ENCODE assay signal across 19 cellular contexts in genomic region chr4:148240241-148240640, GRCh38.
DNase-seq lines count a peak whose midpoint lies in the region; ATAC-seq lines count a peak whose summit lies in the region.
"Had no signal": no experiment of that assay in that cellular context is flagged by ENCODE, and none has a peak within 500 bp of the region (broad histone marks: within the 10 kb centered on the region; RNA-seq: fewer than 3 reads in every experiment).

No MANE protein-coding gene starts in this region.

- no peaks in the 10 kb centered on the region for H3K27me3 ChIP-seq in trophoblast cell (ENCODE audit: insufficient read depth, low read length)

- H3K79me2 ChIP-seq in trophoblast cell (ENCODE audit: control insufficient read depth, insufficient read depth, low read length, poor library complexity): no peaks in the 10 kb centered on the region

- ATAC-seq in activated CD4-positive, CD25-positive, alpha-beta regulatory T cell treated with anti-CD3 and anti-CD28 coated beads, Interleukin-2, amount 50 U/mL, for 24 hours: no peak
- ATAC-seq in HG03520 (IDR thresholded peaks at IDR 0.05; ENCODE audit: unreplicated experiment): no peak
- ATAC-seq: A549, GM12878 had no signal

- no peaks in the 10 kb centered on the region for H3K9me3 ChIP-seq in trophoblast cell (ENCODE audit: insufficient read depth, low read depth, low read length)
- H3K9me3 ChIP-seq: A549, HAP-1 had no signal

- no peak overlapping the region for H2BK5ac ChIP-seq in trophoblast cell (ENCODE audit: low read depth, low read length, poor library complexity)

- no peak overlapping the region for H4K12ac ChIP-seq in trophoblast cell (ENCODE audit: low read depth, low read length)

- WGBS in trophoblast cell (ENCODE audit: extremely low coverage, insufficient coverage, insufficient read length): no CpG with 5 or more reads among the region's 4 CpGs

- H3K9ac ChIP-seq in trophoblast cell (ENCODE audit: low read length): no peak overlapping the region

- no peak overlapping the region for H2AFZ ChIP-seq in trophoblast cell (ENCODE audit: insufficient read depth, low read length, poor library complexity)

- no peak overlapping the region for H3K4me2 ChIP-seq in trophoblast cell (ENCODE audit: low read length)
- H3K4me2 ChIP-seq: A549 had no signal

- H3K79me1 ChIP-seq in trophoblast cell (ENCODE audit: low read length): no peaks in the 10 kb centered on the region

- H3K4me3 ChIP-seq in trophoblast cell (ENCODE audit: low read depth, low read length): no peak overlapping the region
- H3K4me3 ChIP-seq: A549, GM12878, HAP-1 had no signal

- H3K4ac ChIP-seq in trophoblast cell (ENCODE audit: low read depth, low read length): no peak overlapping the region

- no peak overlapping the region for H3K14ac ChIP-seq in trophoblast cell (ENCODE audit: low read length)

- H3K4me1 ChIP-seq in trophoblast cell (ENCODE audit: control insufficient read depth in 1 of 2, insufficient read depth in 2 of 2, low read length in 2 of 2): no peaks in the 10 kb centered on the region
- H3K4me1 ChIP-seq: A549, HAP-1 had no signal

- no peak overlapping the region for H2BK120ac ChIP-seq in trophoblast cell (ENCODE audit: insufficient read depth, low read length, poor library complexity)

- no peak overlapping the region for H3K23ac ChIP-seq in trophoblast cell (ENCODE audit: low read length)

- H3K27ac ChIP-seq in trophoblast cell (ENCODE audit: low read depth, low read length): no peak overlapping the region
- H3K27ac ChIP-seq: A549 had no signal

- no peaks in the 10 kb centered on the region for H3K36me3 ChIP-seq in trophoblast cell (ENCODE audit: control insufficient read depth in 1 of 2, insufficient read depth in 2 of 2, low read length in 2 of 2)
- H3K36me3 ChIP-seq: HAP-1 had no signal

- no peak overlapping the region for H2BK12ac ChIP-seq in trophoblast cell (ENCODE audit: low read length)

- H3K18ac ChIP-seq in trophoblast cell (ENCODE audit: low read length): no peak overlapping the region

- no peak overlapping the region for H4K91ac ChIP-seq in trophoblast cell (ENCODE audit: low read depth, low read length)

- no peak overlapping the region for H2AK5ac ChIP-seq in trophoblast cell (ENCODE audit: low read length)

- peak; percentile 8 for DNase-seq in GM03348 (ENCODE audit: low spot score)
- DNase-seq in iris pigment epithelial cell (ENCODE audit: low read depth): peak; percentile 1
- peak; percentile 27 to 61 for DNase-seq in trophoblast cell
- DNase-seq in activated naive CD4-positive, alpha-beta T cell (lab: John Stamatoyannopoulos, UW): no peak
- no peak for DNase-seq in NCI-H2196 treated with DMSO at 0.1 percent for 48 hours (lab: John Stamatoyannopoulos, UW; ENCODE audit: unreplicated experiment)
- DNase-seq: 8988T; ACHN; C1 segment of cervical spinal cord; Calu3; CD4-positive, alpha-beta memory T cell; COR-L47; DND-41; GOT3; HFFc6 had no signal

- no peak overlapping the region for H4K8ac ChIP-seq in trophoblast cell (ENCODE audit: low read depth, low read length)

Comparison
In these comparisons a context has a peak if more than half of its experiments do, and no peak if none do; other contexts are left out.
1. DNase-seq: peak in GM03348 (single experiment), iris pigment epithelial cell (single experiment) and trophoblast cell (2 of 2); none in activated naive CD4-positive, alpha-beta T cell (0 of 4) and NCI-H2196 treated with DMSO at 0.1 percent for 48 hours (single experiment).